In the genomic region with DNA sequence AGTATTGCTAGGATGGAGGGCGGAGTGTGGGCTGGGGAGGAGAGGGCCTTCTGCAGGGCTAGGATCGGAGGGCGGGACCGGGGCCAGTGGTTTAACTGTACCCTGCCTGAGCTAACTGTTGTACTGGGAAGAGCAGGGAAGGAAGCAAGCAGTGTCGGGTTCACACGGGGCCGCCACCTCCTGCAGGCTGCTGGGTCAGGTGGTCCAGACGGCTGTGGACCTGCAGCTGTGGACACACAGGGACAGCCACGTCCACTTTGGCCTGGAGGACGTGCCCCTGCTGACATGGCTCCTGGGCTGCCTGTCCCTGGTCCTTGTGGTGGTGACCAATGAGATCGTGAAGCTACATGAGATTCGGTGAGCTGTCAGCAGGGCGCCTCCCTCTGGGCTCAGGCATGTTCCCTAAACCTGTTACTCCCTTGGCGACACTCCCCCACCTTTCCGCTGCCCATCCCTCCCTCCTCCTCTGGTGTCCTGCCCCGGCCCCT, we compare ENCODE assay signal across 9 cellular contexts. TPM values are rescaled to one million over a fixed set of nuclear protein-coding genes. Genes with fewer than 3 reads are reported as not detected.
DNase-seq lines count a peak whose midpoint lies in the region; ATAC-seq and TF ChIP-seq lines count a peak whose summit lies in the region.
"Had no signal": no experiment of that assay in that cellular context is flagged by ENCODE, and none has a peak within 500 bp of the region (broad histone marks: within the 10 kb centered on the region; RNA-seq: fewer than 3 reads in every experiment).

No MANE protein-coding gene starts in this region.

- H4K20me1 ChIP-seq in BLaER1 (no peaks in the 10 kb centered on the region), SK-N-SH (ENCODE audit: insufficient read depth) (no peaks in the 10 kb centered on the region)

- H3K4me1 ChIP-seq in BLaER1 (peaks cover 93% of the 10 kb centered on the region), SK-N-SH (ENCODE audit: control insufficient read depth in 1 of 2, insufficient read depth in 2 of 2, low read depth in 1 of 2, low read length in 1 of 2) (no peaks in the 10 kb centered on the region), transverse colon (no peaks in the 10 kb centered on the region)
- H3K4me1 ChIP-seq: prostate gland had no signal

- H3K4me2 ChIP-seq in BLaER1 = peak overlapping the region; percentile 92
- H3K4me2 ChIP-seq in SK-N-SH = no peak overlapping the region

- no peak for TF ChIP-seq RAD21 in SK-N-SH (IDR thresholded peaks at IDR 0.05; ENCODE audit: low read length)

- TF ChIP-seq CTCF in SK-N-SH (IDR thresholded peaks at IDR 0.05) (no peak), coronary artery (IDR thresholded peaks at IDR 0.05) (no peak), transverse colon (IDR thresholded peaks at IDR 0.05) (no peak)

- H3K9me3 ChIP-seq in BLaER1 (no peaks in the 10 kb centered on the region), SK-N-SH (no peaks in the 10 kb centered on the region), transverse colon (no peaks in the 10 kb centered on the region)
- H3K9me3 ChIP-seq: prostate gland had no signal

- ATAC-seq in stimulated activated naive CD8-positive, alpha-beta T cell treated with anti-CD3 and anti-CD28 coated beads, Interleukin-15, Interleukin-2, amounts not matched to agents 100 U/mL and 50 U/mL, for 24 hours = no peak

- H3K27ac ChIP-seq in BLaER1 (peak overlapping the region; percentile 96), SK-N-SH (ENCODE audit: low read depth in 2 of 2, low read length in 1 of 2) (no peak overlapping the region), coronary artery (peak overlapping the region in 1 of 2 donors; percentile 74), transverse colon (no peak overlapping the region)
- H3K27ac ChIP-seq: prostate gland had no signal

- H3K9ac ChIP-seq in BLaER1 (peak overlapping the region; percentile 82), SK-N-SH (no peak overlapping the region)

- POLR2A ChIA-PET in SK-N-SH (lab: Yijun Ruan, JAX) = interaction anchor here (1.0 to 1.7 kb wide), 3 partner anchors 8 to 16 kb away, joined by 3 to 7 read pairs (median 4); no protein-coding TSS in a partner anchor

- H3K27me3 ChIP-seq in BLaER1 (no peaks in the 10 kb centered on the region), SK-N-SH (ENCODE audit: insufficient read depth) (no peaks in the 10 kb centered on the region), transverse colon (no peaks in the 10 kb centered on the region)

- CTCF ChIA-PET in SK-N-SH (lab: Yijun Ruan, JAX) = interaction anchor here (0.7 to 1.6 kb wide), 12 partner anchors 11 to 251 kb away, joined by 3 to 5 read pairs (median 3); a partner anchor contains a TSS

- no peak overlapping the region for H2AFZ ChIP-seq in SK-N-SH (ENCODE audit: low read depth)

- H3F3A ChIP-seq in SK-N-SH (replicated peaks; ENCODE audit: insufficient read depth) = peaks cover 4% of the 10 kb centered on the region

- intact Hi-C loops in transverse colon (cut with DNase I; ENCODE audit: low total_unique reads) = no loop called here

- TF ChIP-seq EP300 in SK-N-SH (IDR thresholded peaks at IDR 0.05; ENCODE audit: borderline replicate concordance in 1 of 2, low read depth in 1 of 2, low read length in 1 of 2) = no peak
- no peak for TF ChIP-seq EP300 in transverse colon (IDR thresholded peaks at IDR 0.05; ENCODE audit: low read depth)

- in situ Hi-C loops in transverse colon (cut with MboI; ENCODE audit: low pct_ligation_motif_present in 1 of 4, low pct_unique_long_range_greater_than_20kb in 1 of 4, low sequenced_read_pairs in 3 of 4) = loop anchor here in 1 of 4 donors (10.0 kb wide), 1 partner anchor 74 kb away; no protein-coding TSS in a partner anchor

- no peak for TF ChIP-seq POLR2A in transverse colon (IDR thresholded peaks at IDR 0.05)

- H3K79me2 ChIP-seq in SK-N-SH (ENCODE audit: insufficient read depth) = no peaks in the 10 kb centered on the region

- H3K9me2 ChIP-seq in SK-N-SH = no peaks in the 10 kb centered on the region

- H3K36me3 ChIP-seq in BLaER1 (peaks cover 79% of the 10 kb centered on the region), SK-N-SH (replicated peaks in 1 of 2; ENCODE audit: control insufficient read depth in 1 of 2, insufficient read depth in 2 of 2, low read length in 1 of 2) (peaks cover 10 to 75% of the 10 kb centered on the region in 2 experiments), transverse colon (peaks cover 0 to 15% (median 2%) of the 10 kb centered on the region in 4 donors)

- WGBS in SK-N-SH (ENCODE audit: low lambda C conversion rate) = 83% methylated on average over 10 of the region's 16 CpGs
- 68% methylated on average over 16 of the region's 16 CpGs; no CpG with 5 or more reads in 1 of the 2 donors for WGBS in transverse colon (ENCODE audit: low coverage in 1 of 2), 2 donors

- H3K4me3 ChIP-seq in BLaER1 = peak overlapping the region; percentile 61
- H3K4me3 ChIP-seq in SK-N-SH (ENCODE audit: low read depth in 2 of 2, low read length in 1 of 2) = no peak overlapping the region
- H3K4me3 ChIP-seq in coronary artery = no peak overlapping the region
- no peak overlapping the region for H3K4me3 ChIP-seq in transverse colon
- H3K4me3 ChIP-seq: prostate gland had no signal

- DNase-seq in SK-N-SH (peak; percentile 55), left kidney (ENCODE audit: low read depth, low spot score) (peak; percentile 83), coronary artery (ENCODE audit: low spot score) (no peak), transverse colon (no peak)
- no peak for DNase-seq in stimulated activated naive CD8-positive, alpha-beta T cell treated with anti-CD3 and anti-CD28 coated beads, Interleukin-15, Interleukin-2, amounts not matched to agents 100 U/mL and 50 U/mL, for 24 hours
- DNase-seq: activated CD8-positive, alpha-beta memory T cell treated with anti-CD3 and anti-CD28 coated beads, Interleukin-2, amount 50 U/mL, for 4 hours; NCI-H1436 treated with DMSO at 0.1 percent for 48 hours had no signal

TF ChIP-seq in SK-N-SH, 30 proteins besides CTCF, POLR2A, EP300 and RAD21:
- TF ChIP-seq, protein P1, sequence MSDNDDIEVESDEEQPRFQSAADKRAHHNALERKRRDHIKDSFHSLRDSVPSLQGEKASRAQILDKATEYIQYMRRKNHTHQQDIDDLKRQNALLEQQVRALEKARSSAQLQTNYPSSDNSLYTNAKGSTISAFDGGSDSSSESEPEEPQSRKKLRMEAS (IDR thresholded peaks at IDR 0.05; ENCODE audit: low read depth) = no peak

RNA-seq across cellular contexts. Expression of a gene that starts 16.6 kb away (rescaled TPM):
- polyA plus RNA-seq in SK-N-SH (2012; rRNA removed) = 5.2 and 6.5 TPM in 2 replicates
- 2.3 and 4.5 TPM in 2 replicates for polyA plus RNA-seq in SK-N-SH (2012; cell fraction: cytosol; rRNA removed)
- 18.8 and 32.9 TPM in 2 replicates for polyA plus RNA-seq in SK-N-SH (2012; cell fraction: nucleus; rRNA removed)
- total RNA-seq in transverse colon = 100 to 1,000 TPM in 1 of 4 donors, 10 to 100 TPM in 3; 16.5 to 128 (median 24.8) TPM

RNA-seq across cellular contexts. Expression of a gene that starts 17.6 kb away (rescaled TPM):
- polyA plus RNA-seq in SK-N-SH (2012; rRNA removed) = 29.8 and 37.7 TPM in 2 replicates
- polyA plus RNA-seq in SK-N-SH (2012; cell fraction: cytosol; rRNA removed) = 14.2 and 21.1 TPM in 2 replicates
- polyA plus RNA-seq in SK-N-SH (2012; cell fraction: nucleus; rRNA removed) = 85.0 and 113 TPM in 2 replicates
- 100 to 1,000 TPM in 1 of 4 donors, 10 to 100 TPM in 3; 36.6 to 105 (median 61.2) TPM for total RNA-seq in transverse colon

RNA-seq across cellular contexts. Expression of a gene that starts 26.7 kb away (rescaled TPM):
- 4.4 and 6.7 TPM in 2 replicates for polyA plus RNA-seq in SK-N-SH (2012; rRNA removed)
- polyA plus RNA-seq in SK-N-SH (2012; cell fraction: cytosol; rRNA removed) = 1.7 and 3.1 TPM in 2 replicates
- polyA plus RNA-seq in SK-N-SH (2012; cell fraction: nucleus; rRNA removed) = 14.0 and 23.1 TPM in 2 replicates
- total RNA-seq in transverse colon = 1,000 to 10,000 TPM in 1 of 4 donors, 100 to 1,000 TPM in 3; 326 to 1,573 (median 641) TPM

RNA-seq across cellular contexts. Expression of a gene that starts 42.3 kb away (rescaled TPM):
- polyA plus RNA-seq in SK-N-SH (2012; rRNA removed) = 68.0 and 89.9 TPM in 2 replicates
- polyA plus RNA-seq in SK-N-SH (2012; cell fraction: cytosol; rRNA removed) = 20.5 and 37.3 TPM in 2 replicates
- polyA plus RNA-seq in SK-N-SH (2012; cell fraction: nucleus; rRNA removed) = 318 and 375 TPM in 2 replicates
- total RNA-seq in transverse colon = 100 to 1,000 TPM; 128 to 708 (median 280) TPM

Comparison
In these comparisons a context has a peak if more than half of its experiments do, and no peak if none do; other contexts are left out.
1. DNase-seq: peak in SK-N-SH (single experiment) and left kidney (single experiment); none in coronary artery (single experiment), stimulated activated naive CD8-positive, alpha-beta T cell treated with anti-CD3 and anti-CD28 coated beads, Interleukin-15, Interleukin-2, amounts not matched to agents 100 U/mL and 50 U/mL, for 24 hours (single experiment) and transverse colon (single experiment).